In genomic region chr9:132984202-132985062, GRCh38 we compare ENCODE assay signal across 17 cellular contexts. TPM values are rescaled to one million over a fixed set of nuclear protein-coding genes. Genes with fewer than 3 reads are reported as not detected.
DNase-seq lines count a peak whose midpoint lies in the region; FAIRE-seq lines count a peak whose summit lies in the region.
"Had no signal": no experiment of that assay in that cellular context is flagged by ENCODE, and none has a peak within 500 bp of the region (broad histone marks: within the 10 kb centered on the region; RNA-seq: fewer than 3 reads in every experiment).

No MANE protein-coding gene starts in this region.

- peaks cover 0 to 1% of the 10 kb centered on the region in 2 donors for H3K4me1 ChIP-seq in neuronal stem cell (ENCODE audit: control insufficient read depth in 2 of 2, insufficient read depth in 1 of 2, low read depth in 1 of 2, low read length in 2 of 2)
- H3K4me1 ChIP-seq: A549, HAP-1 had no signal

- no peak for FAIRE-seq in GM19239 (lab: Jason Lieb, UNC)
- FAIRE-seq: A549 had no signal

- H3K18ac ChIP-seq in neuronal stem cell (ENCODE audit: low read length), result peak overlapping the region; percentile 81

- H3K36me3 ChIP-seq in neuronal stem cell (replicated peaks in 1 of 2; ENCODE audit: control insufficient read depth in 2 of 2, insufficient read depth in 2 of 2, low read length in 2 of 2), result no peaks in the 10 kb centered on the region
- H3K36me3 ChIP-seq: HAP-1, SJCRH30 had no signal

- H4K91ac ChIP-seq in neuronal stem cell (ENCODE audit: low read depth, low read length, poor library complexity), result no peak overlapping the region

- H3K27ac ChIP-seq in neuronal stem cell (replicated peaks; ENCODE audit: low read length), result no peak overlapping the region
- H3K27ac ChIP-seq: A549, SJCRH30 had no signal

- H4K8ac ChIP-seq in neuronal stem cell (ENCODE audit: low read depth, low read length), result peak overlapping the region; percentile 54

- no peak overlapping the region for H3K4me3 ChIP-seq in neuronal stem cell (ENCODE audit: low read length in 2 of 2)
- H3K4me3 ChIP-seq: A549, HAP-1, SJCRH30 had no signal

- H2AK5ac ChIP-seq in neuronal stem cell (ENCODE audit: low read depth, low read length), result peak overlapping the region; percentile 47

- H3K79me1 ChIP-seq in neuronal stem cell (ENCODE audit: low read depth, low read length), result peaks cover 1% of the 10 kb centered on the region

- no CpG with 5 or more reads among the region's 20 CpGs for WGBS in neuronal stem cell (ENCODE audit: extremely low coverage in 2 of 2, insufficient read length in 2 of 2, insufficient replicate concordance in 1 of 2), 2 donors

- peak overlapping the region; percentile 43 for H3K23ac ChIP-seq in neuronal stem cell (ENCODE audit: low read depth, low read length, poor library complexity)

- H2BK120ac ChIP-seq in neuronal stem cell (ENCODE audit: low read depth, low read length), result no peak overlapping the region

- H3K9me3 ChIP-seq in neuronal stem cell (replicated peaks in 1 of 2; ENCODE audit: control insufficient read depth in 2 of 2, insufficient read depth in 1 of 2, low read depth in 1 of 2, low read length in 2 of 2), result no peaks in the 10 kb centered on the region
- H3K9me3 ChIP-seq: A549, HAP-1, SJCRH30 had no signal

- no peak overlapping the region for H3K9ac ChIP-seq in neuronal stem cell (ENCODE audit: low read depth, low read length, poor library complexity)

- H3K14ac ChIP-seq in neuronal stem cell (ENCODE audit: low read length), result no peak overlapping the region

- H3K4me2 ChIP-seq in neuronal stem cell (ENCODE audit: insufficient read depth, low read length, poor library complexity, severe bottlenecking), result no peak overlapping the region
- H3K4me2 ChIP-seq: A549 had no signal

- no peak overlapping the region for H2BK5ac ChIP-seq in neuronal stem cell (ENCODE audit: low read length)

- H2AFZ ChIP-seq in neuronal stem cell (ENCODE audit: low read length), result no peak overlapping the region

- H3K4ac ChIP-seq in neuronal stem cell (ENCODE audit: low read length), result no peak overlapping the region

- DNase-seq in CMK (ENCODE audit: low read depth), result peak; percentile 71
- peak; percentile 54 for DNase-seq in KG1 (lab: John Stamatoyannopoulos, UW)
- DNase-seq in UCSD-AML1 (lab: John Stamatoyannopoulos, UW; ENCODE audit: unreplicated experiment), result peak; percentile 85
- no peak for DNase-seq in neuronal stem cell (ENCODE audit: low spot score)
- DNase-seq in activated effector memory CD4-positive, alpha-beta T cell treated with Interleukin-2 at 50 U/mL for 16 hours, result no peak
- no peak for DNase-seq in hepatic stellate cell (ENCODE audit: low spot score)
- no peak for DNase-seq in GM19239 (ENCODE audit: insufficient read length, low spot score)
- DNase-seq: C1 segment of cervical spinal cord, DMS79, NCI-H1048, NCI-H1436, NCI-H1930, NCI-H345, NCI-H524 treated with DMSO at 0.1 percent for 48 hours, SJCRH30 had no signal

- peak overlapping the region; percentile 24 for H2BK15ac ChIP-seq in neuronal stem cell (ENCODE audit: low read length)

- H2BK12ac ChIP-seq in neuronal stem cell (ENCODE audit: low read length), result no peak overlapping the region

- H3K27me3 ChIP-seq in neuronal stem cell (ENCODE audit: control insufficient read depth in 3 of 3, insufficient read depth in 3 of 3, low read depth in 1 of 3, low read length in 3 of 3), result peaks cover 0 to 77% (median 9%) of the 10 kb centered on the region in 3 experiments

RNA-seq across cellular contexts. Expression of gene GFI1B, which starts 5.9 kb away (rescaled TPM):
- polyA plus RNA-seq in neuronal stem cell (2013, experiment 1 of 2), result 0.07 TPM
- 0.04 TPM for polyA plus RNA-seq in neuronal stem cell (2013, experiment 2 of 2)

RNA-seq across cellular contexts. Expression of gene TSC1, which starts 40.0 kb away (rescaled TPM):
- 19.4 TPM for polyA plus RNA-seq in neuronal stem cell (2013, experiment 1 of 2)
- polyA plus RNA-seq in neuronal stem cell (2013, experiment 2 of 2), result 18.7 TPM

RNA-seq across cellular contexts. Expression of gene GTF3C5, which starts 46.4 kb away (rescaled TPM):
- 61.8 TPM for polyA plus RNA-seq in neuronal stem cell (2013, experiment 1 of 2)
- 62.4 TPM for polyA plus RNA-seq in neuronal stem cell (2013, experiment 2 of 2)

Comparison
In these comparisons a context has a peak if more than half of its experiments do, and no peak if none do; other contexts are left out.
1. DNase-seq: peak in CMK (single experiment), KG1 (single experiment) and UCSD-AML1 (single experiment); none in neuronal stem cell (single experiment), activated effector memory CD4-positive, alpha-beta T cell treated with Interleukin-2 at 50 U/mL for 16 hours (single experiment), hepatic stellate cell (single experiment) and GM19239 (single experiment).